1 cellular context compared by ENCODE assay signal in the genomic region with DNA sequence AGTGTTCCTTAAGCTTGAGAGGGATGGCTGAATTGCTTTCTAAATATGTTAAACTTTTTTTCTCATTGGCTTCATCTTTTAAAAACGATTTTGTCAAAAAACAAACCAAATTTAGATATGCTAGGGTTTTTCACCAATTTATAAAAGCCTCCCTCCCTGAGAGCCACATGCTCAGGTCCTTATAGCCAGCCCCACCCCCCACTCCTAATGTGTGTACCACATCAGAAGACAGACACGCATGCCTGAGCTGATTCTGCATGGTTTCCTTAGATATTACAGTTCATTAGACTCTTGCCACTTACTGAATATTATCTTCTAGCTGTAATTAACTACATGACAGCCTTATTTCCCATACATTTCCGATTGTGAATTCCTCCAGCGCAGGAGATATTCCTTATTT.
TF ChIP-seq lines count a peak whose summit lies in the region.

No MANE protein-coding gene starts in this region.

TF ChIP-seq in WTC11, 78 proteins besides CTCF, POLR2A, EP300 and RAD21 (continued from another document):
- TF ChIP-seq, protein P1, sequence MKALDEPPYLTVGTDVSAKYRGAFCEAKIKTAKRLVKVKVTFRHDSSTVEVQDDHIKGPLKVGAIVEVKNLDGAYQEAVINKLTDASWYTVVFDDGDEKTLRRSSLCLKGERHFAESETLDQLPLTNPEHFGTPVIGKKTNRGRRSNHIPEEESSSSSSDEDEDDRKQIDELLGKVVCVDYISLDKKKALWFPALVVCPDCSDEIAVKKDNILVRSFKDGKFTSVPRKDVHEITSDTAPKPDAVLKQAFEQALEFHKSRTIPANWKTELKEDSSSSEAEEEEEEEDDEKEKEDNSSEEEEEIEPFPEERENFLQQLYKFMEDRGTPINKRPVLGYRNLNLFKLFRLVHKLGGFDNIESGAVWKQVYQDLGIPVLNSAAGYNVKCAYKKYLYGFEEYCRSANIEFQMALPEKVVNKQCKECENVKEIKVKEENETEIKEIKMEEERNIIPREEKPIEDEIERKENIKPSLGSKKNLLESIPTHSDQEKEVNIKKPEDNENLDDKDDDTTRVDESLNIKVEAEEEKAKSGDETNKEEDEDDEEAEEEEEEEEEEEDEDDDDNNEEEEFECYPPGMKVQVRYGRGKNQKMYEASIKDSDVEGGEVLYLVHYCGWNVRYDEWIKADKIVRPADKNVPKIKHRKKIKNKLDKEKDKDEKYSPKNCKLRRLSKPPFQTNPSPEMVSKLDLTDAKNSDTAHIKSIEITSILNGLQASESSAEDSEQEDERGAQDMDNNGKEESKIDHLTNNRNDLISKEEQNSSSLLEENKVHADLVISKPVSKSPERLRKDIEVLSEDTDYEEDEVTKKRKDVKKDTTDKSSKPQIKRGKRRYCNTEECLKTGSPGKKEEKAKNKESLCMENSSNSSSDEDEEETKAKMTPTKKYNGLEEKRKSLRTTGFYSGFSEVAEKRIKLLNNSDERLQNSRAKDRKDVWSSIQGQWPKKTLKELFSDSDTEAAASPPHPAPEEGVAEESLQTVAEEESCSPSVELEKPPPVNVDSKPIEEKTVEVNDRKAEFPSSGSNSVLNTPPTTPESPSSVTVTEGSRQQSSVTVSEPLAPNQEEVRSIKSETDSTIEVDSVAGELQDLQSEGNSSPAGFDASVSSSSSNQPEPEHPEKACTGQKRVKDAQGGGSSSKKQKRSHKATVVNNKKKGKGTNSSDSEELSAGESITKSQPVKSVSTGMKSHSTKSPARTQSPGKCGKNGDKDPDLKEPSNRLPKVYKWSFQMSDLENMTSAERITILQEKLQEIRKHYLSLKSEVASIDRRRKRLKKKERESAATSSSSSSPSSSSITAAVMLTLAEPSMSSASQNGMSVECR (CRISPR knock-in tag; IDR thresholded peaks at IDR 0.05; ENCODE audit: borderline replicate concordance), result no peak
- TF ChIP-seq, protein P2, sequence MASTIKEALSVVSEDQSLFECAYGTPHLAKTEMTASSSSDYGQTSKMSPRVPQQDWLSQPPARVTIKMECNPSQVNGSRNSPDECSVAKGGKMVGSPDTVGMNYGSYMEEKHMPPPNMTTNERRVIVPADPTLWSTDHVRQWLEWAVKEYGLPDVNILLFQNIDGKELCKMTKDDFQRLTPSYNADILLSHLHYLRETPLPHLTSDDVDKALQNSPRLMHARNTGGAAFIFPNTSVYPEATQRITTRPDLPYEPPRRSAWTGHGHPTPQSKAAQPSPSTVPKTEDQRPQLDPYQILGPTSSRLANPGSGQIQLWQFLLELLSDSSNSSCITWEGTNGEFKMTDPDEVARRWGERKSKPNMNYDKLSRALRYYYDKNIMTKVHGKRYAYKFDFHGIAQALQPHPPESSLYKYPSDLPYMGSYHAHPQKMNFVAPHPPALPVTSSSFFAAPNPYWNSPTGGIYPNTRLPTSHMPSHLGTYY (CRISPR knock-in tag; IDR thresholded peaks at IDR 0.05), result no peak
- TF ChIP-seq CREM (CRISPR knock-in tag; IDR thresholded peaks at IDR 0.05) (no peak), MXD4 (CRISPR knock-in tag; IDR thresholded peaks at IDR 0.05; ENCODE audit: borderline replicate concordance) (no peak), NFYB (CRISPR knock-in tag; conservative IDR thresholded peaks at IDR 0.05; ENCODE audit: low read depth) (no peak), ZNF317 (CRISPR knock-in tag; IDR thresholded peaks at IDR 0.05; ENCODE audit: borderline replicate concordance, low read depth) (no peak), CREB1 (CRISPR knock-in tag; IDR thresholded peaks at IDR 0.05) (no peak)
- TF ChIP-seq, protein P3, sequence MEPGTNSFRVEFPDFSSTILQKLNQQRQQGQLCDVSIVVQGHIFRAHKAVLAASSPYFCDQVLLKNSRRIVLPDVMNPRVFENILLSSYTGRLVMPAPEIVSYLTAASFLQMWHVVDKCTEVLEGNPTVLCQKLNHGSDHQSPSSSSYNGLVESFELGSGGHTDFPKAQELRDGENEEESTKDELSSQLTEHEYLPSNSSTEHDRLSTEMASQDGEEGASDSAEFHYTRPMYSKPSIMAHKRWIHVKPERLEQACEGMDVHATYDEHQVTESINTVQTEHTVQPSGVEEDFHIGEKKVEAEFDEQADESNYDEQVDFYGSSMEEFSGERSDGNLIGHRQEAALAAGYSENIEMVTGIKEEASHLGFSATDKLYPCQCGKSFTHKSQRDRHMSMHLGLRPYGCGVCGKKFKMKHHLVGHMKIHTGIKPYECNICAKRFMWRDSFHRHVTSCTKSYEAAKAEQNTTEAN (CRISPR knock-in tag; IDR thresholded peaks at IDR 0.05), result no peak
- TF ChIP-seq, protein P4, sequence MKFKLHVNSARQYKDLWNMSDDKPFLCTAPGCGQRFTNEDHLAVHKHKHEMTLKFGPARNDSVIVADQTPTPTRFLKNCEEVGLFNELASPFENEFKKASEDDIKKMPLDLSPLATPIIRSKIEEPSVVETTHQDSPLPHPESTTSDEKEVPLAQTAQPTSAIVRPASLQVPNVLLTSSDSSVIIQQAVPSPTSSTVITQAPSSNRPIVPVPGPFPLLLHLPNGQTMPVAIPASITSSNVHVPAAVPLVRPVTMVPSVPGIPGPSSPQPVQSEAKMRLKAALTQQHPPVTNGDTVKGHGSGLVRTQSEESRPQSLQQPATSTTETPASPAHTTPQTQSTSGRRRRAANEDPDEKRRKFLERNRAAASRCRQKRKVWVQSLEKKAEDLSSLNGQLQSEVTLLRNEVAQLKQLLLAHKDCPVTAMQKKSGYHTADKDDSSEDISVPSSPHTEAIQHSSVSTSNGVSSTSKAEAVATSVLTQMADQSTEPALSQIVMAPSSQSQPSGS (CRISPR knock-in tag; IDR thresholded peaks at IDR 0.05; ENCODE audit: borderline replicate concordance, low read depth), result no peak
- TF ChIP-seq, protein P5, sequence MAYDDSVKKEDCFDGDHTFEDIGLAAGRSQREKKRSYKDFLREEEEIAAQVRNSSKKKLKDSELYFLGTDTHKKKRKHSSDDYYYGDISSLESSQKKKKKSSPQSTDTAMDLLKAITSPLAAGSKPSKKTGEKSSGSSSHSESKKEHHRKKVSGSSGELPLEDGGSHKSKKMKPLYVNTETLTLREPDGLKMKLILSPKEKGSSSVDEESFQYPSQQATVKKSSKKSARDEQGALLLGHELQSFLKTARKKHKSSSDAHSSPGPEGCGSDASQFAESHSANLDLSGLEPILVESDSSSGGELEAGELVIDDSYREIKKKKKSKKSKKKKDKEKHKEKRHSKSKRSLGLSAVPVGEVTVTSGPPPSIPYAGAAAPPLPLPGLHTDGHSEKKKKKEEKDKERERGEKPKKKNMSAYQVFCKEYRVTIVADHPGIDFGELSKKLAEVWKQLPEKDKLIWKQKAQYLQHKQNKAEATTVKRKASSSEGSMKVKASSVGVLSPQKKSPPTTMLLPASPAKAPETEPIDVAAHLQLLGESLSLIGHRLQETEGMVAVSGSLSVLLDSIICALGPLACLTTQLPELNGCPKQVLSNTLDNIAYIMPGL (CRISPR knock-in tag; IDR thresholded peaks at IDR 0.05), result no peak
